In genomic region chr2:177930916-177931315, GRCh38 we compare ENCODE assay signal across 29 cellular contexts.
"Had no signal": no experiment of that assay in that cellular context is flagged by ENCODE, and none has a peak within 500 bp of the region (broad histone marks: within the 10 kb centered on the region; RNA-seq: fewer than 3 reads in every experiment).

No MANE protein-coding gene starts in this region.

- H3K9ac ChIP-seq: parathyroid adenoma had no signal

- ATAC-seq: esophagus mucosa; foreskin keratinocyte; gastroesophageal sphincter; heart left ventricle; left lobe of liver; mucosa of descending colon; natural killer cell treated with Interleukin-12 subunit alpha and Interleukin-12 subunit beta and Interleukin-15 and Interleukin-18, amount 100 ng/mL, for 72 hours; stimulated activated naive CD8-positive, alpha-beta T cell treated with anti-CD3 and anti-CD28 coated beads, Interleukin-15, amount 100 ng/mL, for 72 hours had no signal

- H3K79me2 ChIP-seq: hepatocyte had no signal

- H3K27ac Mint-ChIP-seq: mesothelial cell of epicardium; naive B cell; natural killer cell treated with Interleukin-12 subunit alpha and Interleukin-12 subunit beta and Interleukin-15 and Interleukin-18, amount 100 ng/mL, for 72 hours; progenitor cell of endocrine pancreas; stimulated activated naive CD8-positive, alpha-beta T cell treated with anti-CD3 and anti-CD28 coated beads, Interleukin-15, amount 100 ng/mL, for 72 hours had no signal

- H3K4me3 ChIP-seq: dorsolateral prefrontal cortex, gastroesophageal sphincter, heart left ventricle, hepatocyte, lung, mucosa of descending colon, right lobe of liver, suprapubic skin, transverse colon, vagina had no signal

- DNase-seq: dorsolateral prefrontal cortex; effector CD4-positive, alpha-beta T cell; foreskin keratinocyte; heart left ventricle; kidney; mesenchymal stem cell; mucosa of descending colon; naive B cell; right lobe of liver; small intestine; stimulated activated CD4-positive, alpha-beta T cell treated with anti-CD3 and anti-CD28 coated beads, Interleukin-15, amount 100 ng/mL, for 24 hours; stimulated activated CD4-positive, alpha-beta T cell treated with anti-CD3 and anti-CD28 coated beads, Interleukin-2, amount 100 ng/mL, for 48 hours; stimulated activated CD8-positive, alpha-beta memory T cell treated with anti-CD3 and anti-CD28 coated beads, Interleukin-4, amount 100 ng/mL, for 48 hours; stimulated activated naive CD4-positive, alpha-beta T cell; stimulated activated naive CD8-positive, alpha-beta T cell treated with anti-CD3 and anti-CD28 coated beads, Interleukin-15, amount 100 ng/mL, for 72 hours; transverse colon had no signal

- H3K4me2 ChIP-seq: hepatocyte had no signal

- H3K9me3 Mint-ChIP-seq: natural killer cell treated with Interleukin-12 subunit alpha and Interleukin-12 subunit beta and Interleukin-15 and Interleukin-18, amount 100 ng/mL, for 72 hours; stimulated activated naive CD8-positive, alpha-beta T cell treated with anti-CD3 and anti-CD28 coated beads, Interleukin-15, amount 100 ng/mL, for 72 hours had no signal

- H3K36me3 ChIP-seq: gastroesophageal sphincter, heart left ventricle, right lobe of liver, suprapubic skin, transverse colon, vagina had no signal

- H3K4me3 Mint-ChIP-seq: mesothelial cell of epicardium; naive B cell; natural killer cell treated with Interleukin-12 subunit alpha and Interleukin-12 subunit beta and Interleukin-15 and Interleukin-18, amount 100 ng/mL, for 72 hours; neural crest cell; stimulated activated naive CD8-positive, alpha-beta T cell treated with anti-CD3 and anti-CD28 coated beads, Interleukin-15, amount 100 ng/mL, for 72 hours had no signal

- H3K4me1 ChIP-seq: foreskin keratinocyte, gastroesophageal sphincter, heart left ventricle, parathyroid adenoma, suprapubic skin, transverse colon, vagina had no signal

- H3K27ac ChIP-seq: dorsolateral prefrontal cortex, epithelial cell of prostate, foreskin keratinocyte, gastroesophageal sphincter, heart left ventricle, hepatocyte, parathyroid adenoma, right lobe of liver, suprapubic skin, transverse colon, vagina had no signal

- H3K9me3 ChIP-seq: mucosa of descending colon, right lobe of liver, transverse colon, vagina had no signal

- H3K36me3 Mint-ChIP-seq: mesothelial cell of epicardium; naive B cell; natural killer cell treated with Interleukin-12 subunit alpha and Interleukin-12 subunit beta and Interleukin-15 and Interleukin-18, amount 100 ng/mL, for 72 hours had no signal

- H3K4me1 Mint-ChIP-seq: naive B cell; neural crest cell; stimulated activated naive CD8-positive, alpha-beta T cell treated with anti-CD3 and anti-CD28 coated beads, Interleukin-15, amount 100 ng/mL, for 72 hours had no signal

- H3K27me3 Mint-ChIP-seq: progenitor cell of endocrine pancreas had no signal

- H3K27me3 ChIP-seq: gastroesophageal sphincter, heart left ventricle, hepatocyte, right lobe of liver, suprapubic skin, transverse colon, vagina had no signal

- H2AFZ ChIP-seq: hepatocyte, parathyroid adenoma had no signal
